In the genomic region with DNA sequence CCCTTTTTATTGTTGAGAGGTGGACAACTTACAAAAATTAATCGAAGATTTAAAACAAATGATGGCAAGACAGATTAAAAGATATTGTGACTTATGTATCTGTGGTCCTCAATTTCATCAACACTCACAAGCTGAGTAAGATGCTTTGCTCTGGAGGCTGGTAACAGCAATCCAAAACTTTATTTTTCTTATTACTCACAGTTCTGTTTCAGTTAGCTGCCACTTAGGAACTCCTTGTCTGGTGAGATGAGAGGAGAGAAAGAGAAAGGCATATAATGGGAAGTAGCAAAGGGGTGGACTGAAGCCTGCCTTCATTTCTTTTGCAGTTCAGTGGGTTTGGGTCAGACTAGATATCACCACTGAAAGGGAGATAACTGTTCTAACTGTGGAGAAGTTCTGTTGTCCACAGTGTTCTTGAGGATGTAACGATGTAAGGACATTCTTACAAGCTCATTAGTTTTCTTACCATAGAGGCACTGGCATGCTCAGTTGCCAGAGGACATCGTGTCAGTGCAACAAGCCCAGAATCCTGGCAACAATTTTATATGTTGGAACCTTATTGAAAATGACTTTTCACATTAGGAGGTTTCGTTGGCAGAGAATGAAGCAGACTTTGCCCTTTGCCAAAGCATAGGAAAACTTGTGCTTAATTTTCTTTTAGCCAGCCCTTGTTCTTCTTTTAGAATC, we compare ENCODE assay signal across 16 cellular contexts.
A peak's percentile ranks its signal among the peaks of the same experiment; 100 is the strongest.
DNase-seq lines count a peak whose midpoint lies in the region; ATAC-seq, FAIRE-seq and TF ChIP-seq lines count a peak whose summit lies in the region.
"Had no signal": no experiment of that assay in that cellular context is flagged by ENCODE, and none has a peak within 500 bp of the region (broad histone marks: within the 10 kb centered on the region; RNA-seq: fewer than 3 reads in every experiment).

No MANE protein-coding gene starts in this region.

- DNase-seq in AG10803 (ENCODE audit: low read depth) (peak; percentile 11), GM23248 (peak; percentile 63), cerebellar cortex (ENCODE audit: low spot score) (peak; percentile 61), right lobe of liver (peak in 1 of 3 donors; percentile 54), urothelium cell line (ENCODE audit: low spot score) (no peak), GM23338 (ENCODE audit: low spot score) (no peak), GM20000 (ENCODE audit: low spot score) (no peak)
- no peak for DNase-seq in stimulated activated CD4-positive, alpha-beta T cell treated with anti-CD3 and anti-CD28 coated beads, Interleukin-4, amount 100 ng/mL, for 24 hours
- DNase-seq: activated CD4-positive, alpha-beta T cell treated with anti-CD3 and anti-CD28 coated beads for 4 hours; activated T-cell treated with anti-CD3 and anti-CD28 coated beads, Interleukin-2, amount 50 U/mL, for 4 hours; amygdala; BE2C; substantia nigra; T1000 had no signal

- FAIRE-seq in urothelium cell line (lab: Jason Lieb, UNC) = no peak

- H3F3A ChIP-seq in GM23248 (ENCODE audit: insufficient read depth) = peaks cover 12% of the 10 kb centered on the region; the same call in 1 of the 2 replicates
- no peaks in the 10 kb centered on the region for H3F3A ChIP-seq in GM23338 (replicated peaks; ENCODE audit: low read depth)

- H3K9me3 Mint-ChIP-seq in GM23338 = peaks cover 24% of the 10 kb centered on the region
- H3K9me3 Mint-ChIP-seq: activated T-cell treated with anti-CD3 and anti-CD28 coated beads, Interleukin-2, amount 50 U/mL, for 4 hours had no signal

- no peak for TF ChIP-seq CTCF in AG10803 (conservative IDR thresholded peaks at IDR 0.05; ENCODE audit: low read length)
- no peak for TF ChIP-seq CTCF in right lobe of liver (IDR thresholded peaks at IDR 0.05)
- no peak for TF ChIP-seq CTCF in GM23338 (conservative IDR thresholded peaks at IDR 0.05; ENCODE audit: low read depth in 2 of 2)
- no peak for TF ChIP-seq CTCF in GM20000 (IDR thresholded peaks at IDR 0.05; ENCODE audit: extremely low read depth, missing control alignments)

- 0 out of 2 replicates have a peak, but pooled peaks cover 6% of the 10 kb centered on the region for H3K79me2 ChIP-seq in GM23248 (ENCODE audit: insufficient read depth)
- H3K79me2 ChIP-seq in GM23338 (replicated peaks; ENCODE audit: insufficient read depth) = no peaks in the 10 kb centered on the region; the same call in 1 of the 2 replicates
- H3K79me2 ChIP-seq: hepatocyte had no signal

- peaks cover 2% of the 10 kb centered on the region for H3K27me3 Mint-ChIP-seq in GM23338 (ENCODE audit: insufficient read depth, low read depth, poor library complexity)
- H3K27me3 Mint-ChIP-seq: dendritic cell treated with granulocyte-macrophage colony-stimulating factor and Interleukin-4, amounts not matched to agents 40 ng/mL and 50 ng/mL, for 4 days had no signal

- H3K9me2 ChIP-seq in GM23248 (ENCODE audit: insufficient read depth) (no peaks in the 10 kb centered on the region), GM23338 (ENCODE audit: insufficient read depth) (peaks cover 14% of the 10 kb centered on the region; the same call in 1 of the 2 replicates)

- H2AFZ ChIP-seq in GM23248 (peak overlapping the region; percentile 48), GM23338 (no peak overlapping the region)
- H2AFZ ChIP-seq: hepatocyte had no signal

- H3K4me3 Mint-ChIP-seq in GM23338 = no peak overlapping the region
- H3K4me3 Mint-ChIP-seq: activated T-cell treated with anti-CD3 and anti-CD28 coated beads, Interleukin-2, amount 50 U/mL, for 4 hours; dendritic cell treated with granulocyte-macrophage colony-stimulating factor and Interleukin-4, amounts not matched to agents 40 ng/mL and 50 ng/mL, for 4 days had no signal

- no peaks in the 10 kb centered on the region for H3K4me1 Mint-ChIP-seq in GM23338

- H3K9me3 ChIP-seq in GM23248 (ENCODE audit: low read depth) = no peaks in the 10 kb centered on the region
- H3K9me3 ChIP-seq in right lobe of liver = no peaks in the 10 kb centered on the region
- H3K9me3 ChIP-seq: BE2C had no signal

- H3K36me3 ChIP-seq in GM23248 (ENCODE audit: low read depth) (no peaks in the 10 kb centered on the region), right lobe of liver (no peaks in the 10 kb centered on the region), GM23338 (ENCODE audit: insufficient read depth) (no peaks in the 10 kb centered on the region; the same call in 1 of the 2 replicates)
- H3K36me3 ChIP-seq: BE2C had no signal

- no peak overlapping the region for H3K27ac Mint-ChIP-seq in GM23338
- H3K27ac Mint-ChIP-seq: dendritic cell treated with granulocyte-macrophage colony-stimulating factor and Interleukin-4, amounts not matched to agents 40 ng/mL and 50 ng/mL, for 4 days had no signal

- intact Hi-C loops in right lobe of liver (cut with DNase I) = no loop called here

- H3K4me2 ChIP-seq in GM23248 (ENCODE audit: unreplicated experiment) = peak overlapping the region; percentile 65
- H3K4me2 ChIP-seq in GM23338 = no peak overlapping the region
- H3K4me2 ChIP-seq: hepatocyte had no signal

- H3K27ac ChIP-seq in GM23248 (no peak overlapping the region), right lobe of liver (peak overlapping the region in 2 of 3 donors; percentile 17 to 69), GM23338 (ENCODE audit: low read depth) (no peak overlapping the region)
- H3K27ac ChIP-seq: hepatocyte had no signal

- in situ Hi-C loops in GM23248 (cut with MboI) = no loop called here

- ATAC-seq in right lobe of liver = peak; percentile 81 to 93 (median 85)
- no peak for ATAC-seq in GM23338
- ATAC-seq: activated T-cell treated with anti-CD3 and anti-CD28 coated beads, Interleukin-2, amount 50 U/mL, for 4 hours had no signal

- peaks cover 18% of the 10 kb centered on the region for H3K36me3 Mint-ChIP-seq in GM23338 (ENCODE audit: low read depth)

- no peak overlapping the region for H3K9ac ChIP-seq in GM23248

- 38 to 45% methylated on average over 4 of the region's 4 CpGs for WGBS in GM23248 (ENCODE audit: low coverage in 1 of 2, low lambda C conversion rate in 2 of 2, missing lambda C conversion rate in 2 of 2), 2 experiments
- WGBS in right lobe of liver (ENCODE audit: insufficient coverage, low coverage, low lambda C conversion rate, missing lambda C conversion rate) = 25% methylated on average over 3 of the region's 4 CpGs

- TF ChIP-seq POLR2A in right lobe of liver (IDR thresholded peaks at IDR 0.05) = no peak

- H3K4me3 ChIP-seq in AG10803 (ENCODE audit: low read length) = no peak overlapping the region
- no peak overlapping the region for H3K4me3 ChIP-seq in GM23248
- no peak overlapping the region for H3K4me3 ChIP-seq in right lobe of liver
- no peak overlapping the region for H3K4me3 ChIP-seq in GM23338
- H3K4me3 ChIP-seq: hepatocyte had no signal

- H3K4me1 ChIP-seq in GM23248 (ENCODE audit: insufficient read depth) (peaks cover 8% of the 10 kb centered on the region), right lobe of liver (peaks cover 0 to 5% (median 0%) of the 10 kb centered on the region in 4 donors), GM23338 (ENCODE audit: insufficient read depth) (no peaks in the 10 kb centered on the region)
- H3K4me1 ChIP-seq: BE2C had no signal

- no peaks in the 10 kb centered on the region for H4K20me1 ChIP-seq in GM23248 (ENCODE audit: insufficient read depth)
- no peaks in the 10 kb centered on the region for H4K20me1 ChIP-seq in GM23338 (replicated peaks; ENCODE audit: insufficient read depth)

- H3K27me3 ChIP-seq in GM23248 (replicated peaks; ENCODE audit: insufficient read depth) = no peaks in the 10 kb centered on the region
- H3K27me3 ChIP-seq in right lobe of liver = no peaks in the 10 kb centered on the region
- no peaks in the 10 kb centered on the region for H3K27me3 ChIP-seq in GM23338 (ENCODE audit: insufficient read depth)
- H3K27me3 ChIP-seq: BE2C, hepatocyte had no signal

TF ChIP-seq in GM23338, 12 proteins besides CTCF, POLR2A, EP300 and RAD21:
- TF ChIP-seq STAT1 (IDR thresholded peaks at IDR 0.05; ENCODE audit: unreplicated experiment) = no peak

Comparison
In these comparisons a context has a peak if more than half of its experiments do, and no peak if none do; other contexts are left out.
1. DNase-seq: peak in AG10803 (single experiment), GM23248 (single experiment) and cerebellar cortex (single experiment); none in urothelium cell line (single experiment), GM23338 (single experiment), GM20000 (single experiment) and stimulated activated CD4-positive, alpha-beta T cell treated with anti-CD3 and anti-CD28 coated beads, Interleukin-4, amount 100 ng/mL, for 24 hours (single experiment).
2. H3K27ac ChIP-seq: peak in right lobe of liver (2 of 3); none in GM23248 (single experiment) and GM23338 (single experiment).